Comparison of ENCODE assay signal across 33 cellular contexts in genomic region chr7:37377231-37377630, GRCh38.
DNase-seq lines count a peak whose midpoint lies in the region; ATAC-seq and TF ChIP-seq lines count a peak whose summit lies in the region.
"Had no signal": no experiment of that assay in that cellular context is flagged by ENCODE, and none has a peak within 500 bp of the region (broad histone marks: within the 10 kb centered on the region; RNA-seq: fewer than 3 reads in every experiment).

No MANE protein-coding gene starts in this region.

- no peak for TF ChIP-seq CTCF in activated CD8-positive, alpha-beta T cell treated with anti-CD3 and anti-CD28 coated beads for 36 hours (IDR thresholded peaks at IDR 0.05)

- peaks cover 37% of the 10 kb centered on the region for H3K4me1 Mint-ChIP-seq in activated CD8-positive, alpha-beta T cell treated with anti-CD3 and anti-CD28 coated beads for 36 hours (ENCODE audit: low read depth)
- peaks cover 12% of the 10 kb centered on the region for H3K4me1 Mint-ChIP-seq in activated CD8-positive, alpha-beta T cell treated with anti-CD3 and anti-CD28 coated beads, Interleukin-2, amount 10 ng/mL, durations not matched to agents 7 days and 5 days (ENCODE audit: low read depth)
- H3K4me1 Mint-ChIP-seq in activated T-helper 17 cell treated with anti-CD3 and anti-CD28 coated beads, Interleukin-2, amount 50 U/mL, for 72 hours = peaks cover 27% of the 10 kb centered on the region
- H3K4me1 Mint-ChIP-seq in natural killer cell treated with Interleukin-12 subunit alpha and Interleukin-12 subunit beta and Interleukin-15 and Interleukin-18, amount 100 ng/mL, for 72 hours (ENCODE audit: low read depth in 2 of 2) = peaks cover 30 to 35% of the 10 kb centered on the region in 2 donors
- H3K4me1 Mint-ChIP-seq: mesothelial cell of epicardium had no signal

- H3K27me3 Mint-ChIP-seq in activated CD8-positive, alpha-beta T cell treated with anti-CD3 and anti-CD28 coated beads for 36 hours = no peaks in the 10 kb centered on the region
- no peaks in the 10 kb centered on the region for H3K27me3 Mint-ChIP-seq in activated CD8-positive, alpha-beta T cell treated with anti-CD3 and anti-CD28 coated beads, Interleukin-2, amount 10 ng/mL, durations not matched to agents 7 days and 5 days (ENCODE audit: low read depth)
- no peaks in the 10 kb centered on the region for H3K27me3 Mint-ChIP-seq in activated T-helper 17 cell treated with anti-CD3 and anti-CD28 coated beads, Interleukin-2, amount 50 U/mL, for 72 hours
- H3K27me3 Mint-ChIP-seq in natural killer cell treated with Interleukin-12 subunit alpha and Interleukin-12 subunit beta and Interleukin-15 and Interleukin-18, amount 100 ng/mL, for 72 hours = peaks cover 8 to 15% of the 10 kb centered on the region in 2 donors
- H3K27me3 Mint-ChIP-seq: CD4-positive, CD25-positive, alpha-beta regulatory T cell; progenitor cell of endocrine pancreas; stimulated activated memory B cell treated with anti-CD40 and anti-IgM and Interleukin-4, amounts not matched to agents 10 μg/mL and 1 μg/mL and 100 μg/mL, for 72 hours had no signal

- CTCF ChIA-PET in activated CD8-positive, alpha-beta T cell treated with anti-CD3 and anti-CD28 coated beads for 36 hours (lab: Charles Lee) = no interaction called here
- CTCF ChIA-PET in activated CD8-positive, alpha-beta T cell treated with anti-CD3 and anti-CD28 coated beads, Interleukin-2, amount 10 ng/mL, durations not matched to agents 7 days and 5 days (lab: Charles Lee) = no interaction called here

- ATAC-seq in activated CD8-positive, alpha-beta T cell treated with anti-CD3 and anti-CD28 coated beads for 36 hours = peak; percentile 85
- no peak for ATAC-seq in activated CD8-positive, alpha-beta T cell treated with anti-CD3 and anti-CD28 coated beads, Interleukin-2, amount 10 ng/mL, durations not matched to agents 7 days and 5 days
- ATAC-seq in activated T-helper 17 cell treated with anti-CD3 and anti-CD28 coated beads, Interleukin-2, amount 50 U/mL, for 72 hours (replicated peaks) = peak; percentile 82
- ATAC-seq in natural killer cell treated with Interleukin-12 subunit alpha and Interleukin-12 subunit beta and Interleukin-15 and Interleukin-18, amount 100 ng/mL, for 72 hours = peak; percentile 85 to 89
- ATAC-seq in GM19023 (IDR thresholded peaks at IDR 0.05; ENCODE audit: unreplicated experiment) (no peak), HG03095 (IDR thresholded peaks at IDR 0.05; ENCODE audit: unreplicated experiment) (no peak)
- ATAC-seq: heart left ventricle; stimulated activated memory B cell treated with anti-CD40 and anti-IgM and Interleukin-4, amounts not matched to agents 10 μg/mL and 1 μg/mL and 100 μg/mL, for 72 hours; upper lobe of right lung had no signal

- peak overlapping the region; percentile 82 for H3K27ac Mint-ChIP-seq in activated CD8-positive, alpha-beta T cell treated with anti-CD3 and anti-CD28 coated beads for 36 hours
- H3K27ac Mint-ChIP-seq in activated CD8-positive, alpha-beta T cell treated with anti-CD3 and anti-CD28 coated beads, Interleukin-2, amount 10 ng/mL, durations not matched to agents 7 days and 5 days = no peak overlapping the region
- H3K27ac Mint-ChIP-seq in activated T-helper 17 cell treated with anti-CD3 and anti-CD28 coated beads, Interleukin-2, amount 50 U/mL, for 72 hours = peak overlapping the region; percentile 82
- H3K27ac Mint-ChIP-seq in natural killer cell treated with Interleukin-12 subunit alpha and Interleukin-12 subunit beta and Interleukin-15 and Interleukin-18, amount 100 ng/mL, for 72 hours = peak overlapping the region; percentile 26 to 40
- H3K27ac Mint-ChIP-seq: CD4-positive, CD25-positive, alpha-beta regulatory T cell; mesothelial cell of epicardium; stimulated activated memory B cell treated with anti-CD40 and anti-IgM and Interleukin-4, amounts not matched to agents 10 μg/mL and 1 μg/mL and 100 μg/mL, for 72 hours had no signal

- H3K9me3 Mint-ChIP-seq in activated CD8-positive, alpha-beta T cell treated with anti-CD3 and anti-CD28 coated beads for 36 hours = peaks cover 14% of the 10 kb centered on the region
- H3K9me3 Mint-ChIP-seq in activated CD8-positive, alpha-beta T cell treated with anti-CD3 and anti-CD28 coated beads, Interleukin-2, amount 10 ng/mL, durations not matched to agents 7 days and 5 days (ENCODE audit: insufficient read depth) = peaks cover 13% of the 10 kb centered on the region
- H3K9me3 Mint-ChIP-seq in activated T-helper 17 cell treated with anti-CD3 and anti-CD28 coated beads, Interleukin-2, amount 50 U/mL, for 72 hours = peaks cover 8% of the 10 kb centered on the region
- H3K9me3 Mint-ChIP-seq in natural killer cell treated with Interleukin-12 subunit alpha and Interleukin-12 subunit beta and Interleukin-15 and Interleukin-18, amount 100 ng/mL, for 72 hours = no peaks in the 10 kb centered on the region

- peaks cover 29% of the 10 kb centered on the region for H3K36me3 Mint-ChIP-seq in activated CD8-positive, alpha-beta T cell treated with anti-CD3 and anti-CD28 coated beads for 36 hours (ENCODE audit: low read depth)
- peaks cover 12% of the 10 kb centered on the region for H3K36me3 Mint-ChIP-seq in activated CD8-positive, alpha-beta T cell treated with anti-CD3 and anti-CD28 coated beads, Interleukin-2, amount 10 ng/mL, durations not matched to agents 7 days and 5 days (ENCODE audit: low read depth)
- H3K36me3 Mint-ChIP-seq in activated T-helper 17 cell treated with anti-CD3 and anti-CD28 coated beads, Interleukin-2, amount 50 U/mL, for 72 hours (ENCODE audit: low read depth) = peaks cover 19% of the 10 kb centered on the region
- H3K36me3 Mint-ChIP-seq in natural killer cell treated with Interleukin-12 subunit alpha and Interleukin-12 subunit beta and Interleukin-15 and Interleukin-18, amount 100 ng/mL, for 72 hours = peaks cover 26% of the 10 kb centered on the region

- no peak overlapping the region for H3K4me3 Mint-ChIP-seq in activated CD8-positive, alpha-beta T cell treated with anti-CD3 and anti-CD28 coated beads for 36 hours
- no peak overlapping the region for H3K4me3 Mint-ChIP-seq in activated CD8-positive, alpha-beta T cell treated with anti-CD3 and anti-CD28 coated beads, Interleukin-2, amount 10 ng/mL, durations not matched to agents 7 days and 5 days
- peak overlapping the region; percentile 64 for H3K4me3 Mint-ChIP-seq in activated T-helper 17 cell treated with anti-CD3 and anti-CD28 coated beads, Interleukin-2, amount 50 U/mL, for 72 hours
- peak overlapping the region; percentile 47 for H3K4me3 Mint-ChIP-seq in natural killer cell treated with Interleukin-12 subunit alpha and Interleukin-12 subunit beta and Interleukin-15 and Interleukin-18, amount 100 ng/mL, for 72 hours
- H3K4me3 Mint-ChIP-seq: CD4-positive, CD25-positive, alpha-beta regulatory T cell; mesothelial cell of epicardium; stimulated activated memory B cell treated with anti-CD40 and anti-IgM and Interleukin-4, amounts not matched to agents 10 μg/mL and 1 μg/mL and 100 μg/mL, for 72 hours had no signal

- intact Hi-C loops in activated CD8-positive, alpha-beta T cell treated with anti-CD3 and anti-CD28 coated beads for 36 hours (cut with micrococcal nuclease) = no loop called here

- POLR2A ChIA-PET in activated CD8-positive, alpha-beta T cell treated with anti-CD3 and anti-CD28 coated beads for 36 hours (lab: Charles Lee) = interaction anchor here (1.4 kb wide), 1 partner anchor 8 kb away, joined by 3 read pairs; no protein-coding TSS in a partner anchor
- POLR2A ChIA-PET in activated CD8-positive, alpha-beta T cell treated with anti-CD3 and anti-CD28 coated beads, Interleukin-2, amount 10 ng/mL, durations not matched to agents 7 days and 5 days (lab: Charles Lee) = no interaction called here

- peak; percentile 68 for DNase-seq in activated CD8-positive, alpha-beta T cell treated with anti-CD3 and anti-CD28 coated beads for 36 hours
- no peak for DNase-seq in activated CD8-positive, alpha-beta T cell treated with anti-CD3 and anti-CD28 coated beads, Interleukin-2, amount 10 ng/mL, durations not matched to agents 7 days and 5 days
- DNase-seq in M059J (ENCODE audit: low read depth) (peak; percentile 31), NCI-H226 (no peak)
- DNase-seq in natural killer cell treated with Interleukin-12 subunit alpha and Interleukin-12 subunit beta and Interleukin-15 and Interleukin-18, amount 100 ng/mL, for 72 hours (ENCODE audit: low spot score) = peak; percentile 67
- DNase-seq: activated CD4-positive, alpha-beta T cell treated with anti-CD3 and anti-CD28 coated beads, Interleukin-2, amount 50 U/mL, for 1 hour; activated CD8-positive, alpha-beta memory T cell treated with anti-CD3 and anti-CD28 coated beads, Interleukin-2, amount 50 U/mL, for 48 hours; activated gamma-delta T cell; AML-193; amygdala; brain microvascular endothelial cell; CD4-positive, CD25-positive, alpha-beta regulatory T cell; DND-41; foreskin melanocyte; GF-D8; heart left ventricle; Karpas-422; kidney glomerular epithelial cell; NCI-H1048; NCI-H2107; NCI-H446 treated with DMSO at 0.1 percent for 48 hours; NCI-H82; right lobe of liver; SJCRH30; stimulated activated CD4-positive, alpha-beta T cell treated with anti-CD3 and anti-CD28 coated beads, Interleukin-4, amount 100 ng/mL, for 4 hours; T-helper 9 cell; upper lobe of right lung had no signal

Comparison
In these comparisons a context has a peak if more than half of its experiments do, and no peak if none do; other contexts are left out.
1. ATAC-seq: peak in activated CD8-positive, alpha-beta T cell treated with anti-CD3 and anti-CD28 coated beads for 36 hours (single experiment), activated T-helper 17 cell treated with anti-CD3 and anti-CD28 coated beads, Interleukin-2, amount 50 U/mL, for 72 hours (single experiment) and natural killer cell treated with Interleukin-12 subunit alpha and Interleukin-12 subunit beta and Interleukin-15 and Interleukin-18, amount 100 ng/mL, for 72 hours (2 of 2); none in activated CD8-positive, alpha-beta T cell treated with anti-CD3 and anti-CD28 coated beads, Interleukin-2, amount 10 ng/mL, durations not matched to agents 7 days and 5 days (single experiment), GM19023 (single experiment) and HG03095 (single experiment).
2. DNase-seq: peak in activated CD8-positive, alpha-beta T cell treated with anti-CD3 and anti-CD28 coated beads for 36 hours (single experiment), M059J (single experiment) and natural killer cell treated with Interleukin-12 subunit alpha and Interleukin-12 subunit beta and Interleukin-15 and Interleukin-18, amount 100 ng/mL, for 72 hours (single experiment); none in activated CD8-positive, alpha-beta T cell treated with anti-CD3 and anti-CD28 coated beads, Interleukin-2, amount 10 ng/mL, durations not matched to agents 7 days and 5 days (single experiment) and NCI-H226 (single experiment).
3. H3K4me3 Mint-ChIP-seq: peak in activated T-helper 17 cell treated with anti-CD3 and anti-CD28 coated beads, Interleukin-2, amount 50 U/mL, for 72 hours (single experiment) and natural killer cell treated with Interleukin-12 subunit alpha and Interleukin-12 subunit beta and Interleukin-15 and Interleukin-18, amount 100 ng/mL, for 72 hours (single experiment); none in activated CD8-positive, alpha-beta T cell treated with anti-CD3 and anti-CD28 coated beads for 36 hours (single experiment) and activated CD8-positive, alpha-beta T cell treated with anti-CD3 and anti-CD28 coated beads, Interleukin-2, amount 10 ng/mL, durations not matched to agents 7 days and 5 days (single experiment).